ENCODE assay signal across 1 cellular context in genomic region chr1:150511551-150511950, GRCh38.
TF ChIP-seq lines count a peak whose summit lies in the region.

No MANE protein-coding gene starts in this region.

TF ChIP-seq in IMR-90, 13 proteins besides CTCF, POLR2A, EP300 and RAD21 (continued from another document):
- TF ChIP-seq CHD1 (IDR thresholded peaks at IDR 0.05; ENCODE audit: low read depth, low read length): no peak
- TF ChIP-seq BHLHE40 (IDR thresholded peaks at IDR 0.05; ENCODE audit: low read depth, low read length): no peak
- no peak for TF ChIP-seq CEBPB (IDR thresholded peaks at IDR 0.05; ENCODE audit: low read depth, low read length)
- TF ChIP-seq MXI1 (IDR thresholded peaks at IDR 0.05; ENCODE audit: borderline replicate concordance, low read depth, low read length): no peak
- TF ChIP-seq RFX5 (IDR thresholded peaks at IDR 0.05; ENCODE audit: low read depth, low read length): no peak
- TF ChIP-seq NFE2L2 (IDR thresholded peaks at IDR 0.05; ENCODE audit: low read depth, low read length): no peak
